ENCODE assay signal across 9 cellular contexts in genomic region chr17:8941520-8941919, GRCh38. TPM values are rescaled to one million over a fixed set of nuclear protein-coding genes. Genes with fewer than 3 reads are reported as not detected.
A peak's percentile ranks its signal among the peaks of the same experiment; 100 is the strongest.
DNase-seq lines count a peak whose midpoint lies in the region; ATAC-seq and TF ChIP-seq lines count a peak whose summit lies in the region.
"Had no signal": no experiment of that assay in that cellular context is flagged by ENCODE, and none has a peak within 500 bp of the region (broad histone marks: within the 10 kb centered on the region; RNA-seq: fewer than 3 reads in every experiment).

No MANE protein-coding gene starts in this region.

- H3T11ph ChIP-seq in H9 (ENCODE audit: low read length) = no peak overlapping the region

- no peak overlapping the region for H3K4ac ChIP-seq in H9 (ENCODE audit: low read depth, low read length)

- H4K5ac ChIP-seq in H9 (ENCODE audit: insufficient read length, low read depth, low read length) = no peak overlapping the region

- no peaks in the 10 kb centered on the region for H3K79me1 ChIP-seq in H9 (ENCODE audit: insufficient read depth, low read depth, low read length, poor library complexity, severe bottlenecking)

- 0 out of 7 replicates have a peak, but pooled peaks cover 0 to 4% (median 0%) of the 10 kb centered on the region in 3 experiments for H3K36me3 Mint-ChIP-seq in H9 (ENCODE audit: insufficient read depth in 1 of 3, low read depth in 3 of 3)
- peaks cover 43% of the 10 kb centered on the region for H3K36me3 Mint-ChIP-seq in activated B cell treated with CpG ODN at 0.5 μM for 24 hours (ENCODE audit: low read depth)
- peaks cover 46% of the 10 kb centered on the region for H3K36me3 Mint-ChIP-seq in central memory CD8-positive, alpha-beta T cell (ENCODE audit: insufficient read depth)

- no peak overlapping the region for H3K18ac ChIP-seq in H9 (ENCODE audit: insufficient read length, low read depth, low read length)

- H2BK20ac ChIP-seq in H9 (ENCODE audit: low read depth, low read length, poor library complexity, severe bottlenecking) = no peak overlapping the region

- H3K56ac ChIP-seq in H9 (ENCODE audit: insufficient read length, low read depth, low read length) = no peak overlapping the region

- no peak overlapping the region for H3K14ac ChIP-seq in H9 (ENCODE audit: insufficient read depth, low read length)

- H3K27me3 ChIP-seq in H9 (ENCODE audit: insufficient read depth, low read length) (no peaks in the 10 kb centered on the region), Karpas-422 (ENCODE audit: low read length) (no peaks in the 10 kb centered on the region)

- ATAC-seq in activated B cell treated with CpG ODN at 0.5 μM for 24 hours (ENCODE audit: low read depth) = peak; percentile 57
- peak; percentile 68 for ATAC-seq in central memory CD8-positive, alpha-beta T cell (replicated peaks; ENCODE audit: extremely low read depth, poor library complexity, severe bottlenecking)
- peak; percentile 58 for ATAC-seq in stimulated activated naive CD8-positive, alpha-beta T cell treated with anti-CD3 and anti-CD28 coated beads, Interleukin-15, Interleukin-2, amounts not matched to agents 100 U/mL and 50 U/mL, for 24 hours
- no peak for ATAC-seq in HG02610 (IDR thresholded peaks at IDR 0.05; ENCODE audit: unreplicated experiment)
- ATAC-seq: Panc1 had no signal

- no peak overlapping the region for H4K8ac ChIP-seq in H9 (replicated peaks; ENCODE audit: insufficient read length, low read depth, low read length)

- CTCF ChIA-PET in activated B cell treated with CpG ODN at 0.5 μM for 24 hours (lab: Charles Lee) = interaction anchor here (1.0 to 1.5 kb wide), 2 partner anchors 46 to 57 kb away, joined by 3 to 4 read pairs; no protein-coding TSS in a partner anchor

- peaks cover 4% of the 10 kb centered on the region for H3K27me3 Mint-ChIP-seq in H9 (ENCODE audit: low read depth)
- H3K27me3 Mint-ChIP-seq in activated B cell treated with CpG ODN at 0.5 μM for 24 hours = no peaks in the 10 kb centered on the region
- H3K27me3 Mint-ChIP-seq in central memory CD8-positive, alpha-beta T cell = no peaks in the 10 kb centered on the region

- no peak overlapping the region for H3K4me3 ChIP-seq in Karpas-422 (ENCODE audit: low read length)

- no peak overlapping the region for H2BK120ac ChIP-seq in H9 (ENCODE audit: low read depth, low read length, poor library complexity, severe bottlenecking)

- TF ChIP-seq CTCF in H9 (conservative IDR thresholded peaks at IDR 0.05) (no peak), activated B cell treated with CpG ODN at 0.5 μM for 24 hours (IDR thresholded peaks at IDR 0.05) (no peak)

- H3K4me2 ChIP-seq in H9 (ENCODE audit: insufficient read depth, insufficient read length, low read length) (no peak overlapping the region), Karpas-422 (ENCODE audit: low read depth, low read length, poor library complexity, severe bottlenecking) (no peak overlapping the region)

- H3K9me3 Mint-ChIP-seq in H9 (no peaks in the 10 kb centered on the region; a peak in 2 of 5 replicates), activated B cell treated with CpG ODN at 0.5 μM for 24 hours (peaks cover 4% of the 10 kb centered on the region)
- no peaks in the 10 kb centered on the region for H3K9me3 Mint-ChIP-seq in central memory CD8-positive, alpha-beta T cell

- H3K36me3 ChIP-seq in Karpas-422 (ENCODE audit: insufficient read depth, low read length) = no peaks in the 10 kb centered on the region

- no peak overlapping the region for H2BK5ac ChIP-seq in H9 (ENCODE audit: insufficient read length, low read length)

- H3K4me3 Mint-ChIP-seq in H9 (no peak overlapping the region), activated B cell treated with CpG ODN at 0.5 μM for 24 hours (peak overlapping the region; percentile 51)
- peak overlapping the region; percentile 77 for H3K4me3 Mint-ChIP-seq in central memory CD8-positive, alpha-beta T cell

- H3K4me1 ChIP-seq in H9 (ENCODE audit: insufficient read depth, low read length) (no peaks in the 10 kb centered on the region; the same call in 1 of the 2 replicates), Karpas-422 (ENCODE audit: low read length) (no peaks in the 10 kb centered on the region)

- WGBS in H9 (ENCODE audit: extremely low coverage, insufficient read length, low lambda C conversion rate) = no CpG with 5 or more reads among the region's 14 CpGs

- no peaks in the 10 kb centered on the region for H4K20me1 ChIP-seq in H9 (ENCODE audit: control insufficient read depth, insufficient read depth, insufficient read length)
- H4K20me1 ChIP-seq in Karpas-422 (ENCODE audit: insufficient read depth, low read depth, low read length) = no peaks in the 10 kb centered on the region

- H2AFZ ChIP-seq in H9 (ENCODE audit: low read length) = no peak overlapping the region
- H2AFZ ChIP-seq in Karpas-422 (ENCODE audit: low read length) = no peak overlapping the region

- peak; percentile 30 for DNase-seq in H9
- no peak for DNase-seq in activated B cell treated with CpG ODN at 0.5 μM for 24 hours
- DNase-seq in central memory CD8-positive, alpha-beta T cell (ENCODE audit: low spot score in 2 of 2) = peak in 1 of 2 donors; percentile 55
- DNase-seq in stimulated activated naive CD8-positive, alpha-beta T cell treated with anti-CD3 and anti-CD28 coated beads, Interleukin-15, Interleukin-2, amounts not matched to agents 100 U/mL and 50 U/mL, for 24 hours = peak; percentile 79
- DNase-seq in Karpas-422 = no peak
- DNase-seq in GOT3 (lab: John Stamatoyannopoulos, UW) = no peak

- no peaks in the 10 kb centered on the region for H3K9me3 ChIP-seq in H9 (ENCODE audit: control insufficient read depth, low read depth, low read length)
- H3K9me3 ChIP-seq in Karpas-422 (ENCODE audit: low read length) = no peaks in the 10 kb centered on the region

- no peaks in the 10 kb centered on the region for H3K9me2 ChIP-seq in Karpas-422 (replicated peaks; ENCODE audit: insufficient read depth, low read length)

- no peak overlapping the region for H4K91ac ChIP-seq in H9 (ENCODE audit: insufficient read length, low read depth, low read length)

- intact Hi-C loops in activated B cell treated with CpG ODN at 0.5 μM for 24 hours (cut with micrococcal nuclease) = loop anchor here (1.0 to 2.0 kb wide), 3 partner anchors 24 to 42 kb away; partner anchors contain the start of gene PIK3R5

- H2BK12ac ChIP-seq in H9 (ENCODE audit: insufficient read length, low read depth, low read length) = no peak overlapping the region

- no peak overlapping the region for H3K23ac ChIP-seq in H9 (ENCODE audit: insufficient read length, low read depth, low read length)

- no peak overlapping the region for H2BK15ac ChIP-seq in H9 (ENCODE audit: low read depth, low read length)

- no peak overlapping the region for H2AK5ac ChIP-seq in H9 (ENCODE audit: insufficient read length, low read length)

- H3K4me1 Mint-ChIP-seq in H9 (peaks cover 22% of the 10 kb centered on the region in 2 experiments), activated B cell treated with CpG ODN at 0.5 μM for 24 hours (peaks cover 68% of the 10 kb centered on the region)
- H3K4me1 Mint-ChIP-seq in central memory CD8-positive, alpha-beta T cell = peaks cover 93% of the 10 kb centered on the region

- POLR2A ChIA-PET in activated B cell treated with CpG ODN at 0.5 μM for 24 hours (lab: Charles Lee) = interaction anchor here (0.6 to 4.7 kb wide), 8 partner anchors 12 to 717 kb away, joined by 3 to 47 read pairs (median 10); partner anchors contain the start of gene PIK3R5

- H3K27ac ChIP-seq in H9 (ENCODE audit: insufficient read length, low read depth, low read length) = no peak overlapping the region
- H3K27ac ChIP-seq in Karpas-422 (ENCODE audit: low read length) = no peak overlapping the region

- no peaks in the 10 kb centered on the region for H3K23me2 ChIP-seq in H9 (ENCODE audit: insufficient read length, low read depth, low read length, poor library complexity, severe bottlenecking)

- H3K27ac Mint-ChIP-seq in H9 = 0 out of 7 replicates have a peak overlapping the region, but pooled peaks of 1 of the 3 experiments have one; percentile 15
- peak overlapping the region; percentile 73 for H3K27ac Mint-ChIP-seq in activated B cell treated with CpG ODN at 0.5 μM for 24 hours
- H3K27ac Mint-ChIP-seq in central memory CD8-positive, alpha-beta T cell (ENCODE audit: low read depth) = peak overlapping the region; percentile 92

- H3K79me2 ChIP-seq in H9 (ENCODE audit: insufficient read depth, low read length) (no peaks in the 10 kb centered on the region), Karpas-422 (ENCODE audit: low read length) (no peaks in the 10 kb centered on the region)

- no peak overlapping the region for H3K9ac ChIP-seq in H9 (ENCODE audit: extremely low read depth, insufficient read length, low read length)
- H3K9ac ChIP-seq in Karpas-422 (ENCODE audit: low read length) = no peak overlapping the region

RNA-seq across cellular contexts. Expression of gene PIK3R5, which starts 24.0 kb away (rescaled TPM):
- total RNA-seq in H9 (2021) (1.4 and 1.7 TPM in 2 replicates), activated B cell treated with CpG ODN at 0.5 μM for 24 hours (31.0 and 34.2 TPM in 2 replicates)
- not detected in 2 replicates for total RNA-seq in Karpas-422 (2014; rRNA removed; shearing (Covaris generic); ENCODE audit: low replicate concordance)
- total RNA-seq: renal cortical epithelial cell had no signal

Comparison
In these comparisons a context has a peak if more than half of its experiments do, and no peak if none do; other contexts are left out.
1. DNase-seq: peak in H9 (single experiment) and stimulated activated naive CD8-positive, alpha-beta T cell treated with anti-CD3 and anti-CD28 coated beads, Interleukin-15, Interleukin-2, amounts not matched to agents 100 U/mL and 50 U/mL, for 24 hours (single experiment); none in activated B cell treated with CpG ODN at 0.5 μM for 24 hours (single experiment), Karpas-422 (single experiment) and GOT3 (single experiment).
2. H3K4me3 Mint-ChIP-seq: peak in activated B cell treated with CpG ODN at 0.5 μM for 24 hours (single experiment) and central memory CD8-positive, alpha-beta T cell (single experiment); none in H9 (0 of 2).
3. RNA of gene PIK3R5, which starts 24.0 kb away (total RNA-seq): 31.0 to 34.2 TPM in activated B cell treated with CpG ODN at 0.5 μM for 24 hours; 1.4 to 1.7 TPM in H9 and not detected in Karpas-422; every median in the first group is over 10 times any median in the second.